ENCODE assay signal across 8 cellular contexts in genomic region chr20:3202965-3203314, GRCh38. TPM values are rescaled to one million over a fixed set of nuclear protein-coding genes. Genes with fewer than 3 reads are reported as not detected.
DNase-seq lines count a peak whose midpoint lies in the region; ATAC-seq lines count a peak whose summit lies in the region.

No MANE protein-coding gene starts in this region.

- intact Hi-C loops in activated T-helper 2 cell treated with anti-CD3 and anti-CD28 coated beads, Interferon-gamma antibody, Interleukin-2, Interleukin-4, amounts not matched to agents 10 μg/mL and 5 μg/mL and 100 μg/mL, durations not matched to agents 14 hours and 24 hours and 36 hours (cut with micrococcal nuclease), result no loop called here

- peak overlapping the region; percentile 54 for H3K4me3 Mint-ChIP-seq in T-helper 1 cell treated with Interleukin-12 subunit alpha and Interleukin-12 subunit beta and Interleukin-4 antibody, amounts not matched to agents 30 μg/mL and 1 μg/mL, for 36 hours
- peak overlapping the region; percentile 99 for H3K4me3 Mint-ChIP-seq in activated T-helper 2 cell treated with anti-CD3 and anti-CD28 coated beads, Interferon-gamma antibody, Interleukin-2, Interleukin-4, amounts not matched to agents 10 μg/mL and 5 μg/mL and 100 μg/mL, durations not matched to agents 14 hours and 24 hours and 36 hours (ENCODE audit: low read depth)
- peak overlapping the region; percentile 21 to 60 (median 44) for H3K4me3 Mint-ChIP-seq in immature natural killer cell

- peaks cover 12 to 19% of the 10 kb centered on the region in 2 donors for H3K36me3 ChIP-seq in stomach smooth muscle (ENCODE audit: control insufficient read depth in 2 of 2, insufficient read depth in 2 of 2, low read length in 2 of 2)

- H3K4me1 Mint-ChIP-seq in T-helper 1 cell treated with Interleukin-12 subunit alpha and Interleukin-12 subunit beta and Interleukin-4 antibody, amounts not matched to agents 30 μg/mL and 1 μg/mL, for 36 hours (ENCODE audit: low read depth), result peaks cover 9% of the 10 kb centered on the region
- peaks cover 11% of the 10 kb centered on the region for H3K4me1 Mint-ChIP-seq in activated T-helper 2 cell treated with anti-CD3 and anti-CD28 coated beads, Interferon-gamma antibody, Interleukin-2, Interleukin-4, amounts not matched to agents 10 μg/mL and 5 μg/mL and 100 μg/mL, durations not matched to agents 14 hours and 24 hours and 36 hours (ENCODE audit: low read depth)
- H3K4me1 Mint-ChIP-seq in immature natural killer cell, result peaks cover 18 to 19% of the 10 kb centered on the region in 2 donors

- H3K4me1 ChIP-seq in stomach smooth muscle (ENCODE audit: control insufficient read depth, insufficient read depth, low read length), result peaks cover 13% of the 10 kb centered on the region

- no peak for ATAC-seq in GM21619 (IDR thresholded peaks at IDR 0.05; ENCODE audit: unreplicated experiment)
- no peak for ATAC-seq in GM19395 (IDR thresholded peaks at IDR 0.05; ENCODE audit: unreplicated experiment)

- no peak overlapping the region for H3K27ac Mint-ChIP-seq in T-helper 1 cell treated with Interleukin-12 subunit alpha and Interleukin-12 subunit beta and Interleukin-4 antibody, amounts not matched to agents 30 μg/mL and 1 μg/mL, for 36 hours
- peak overlapping the region; percentile 98 for H3K27ac Mint-ChIP-seq in activated T-helper 2 cell treated with anti-CD3 and anti-CD28 coated beads, Interferon-gamma antibody, Interleukin-2, Interleukin-4, amounts not matched to agents 10 μg/mL and 5 μg/mL and 100 μg/mL, durations not matched to agents 14 hours and 24 hours and 36 hours
- peak overlapping the region in 3 of 6 donors; percentile 34 to 93 (median 91) for H3K27ac Mint-ChIP-seq in immature natural killer cell

- H3K36me3 Mint-ChIP-seq in T-helper 1 cell treated with Interleukin-12 subunit alpha and Interleukin-12 subunit beta and Interleukin-4 antibody, amounts not matched to agents 30 μg/mL and 1 μg/mL, for 36 hours (ENCODE audit: low read depth), result peaks cover 17% of the 10 kb centered on the region
- peaks cover 30% of the 10 kb centered on the region for H3K36me3 Mint-ChIP-seq in activated T-helper 2 cell treated with anti-CD3 and anti-CD28 coated beads, Interferon-gamma antibody, Interleukin-2, Interleukin-4, amounts not matched to agents 10 μg/mL and 5 μg/mL and 100 μg/mL, durations not matched to agents 14 hours and 24 hours and 36 hours (ENCODE audit: low read depth)
- H3K36me3 Mint-ChIP-seq in immature natural killer cell, result peaks cover 4 to 19% (median 9%) of the 10 kb centered on the region in 3 donors

- no peaks in the 10 kb centered on the region for H3K27me3 Mint-ChIP-seq in T-helper 1 cell treated with Interleukin-12 subunit alpha and Interleukin-12 subunit beta and Interleukin-4 antibody, amounts not matched to agents 30 μg/mL and 1 μg/mL, for 36 hours (ENCODE audit: low read depth)
- H3K27me3 Mint-ChIP-seq in activated T-helper 2 cell treated with anti-CD3 and anti-CD28 coated beads, Interferon-gamma antibody, Interleukin-2, Interleukin-4, amounts not matched to agents 10 μg/mL and 5 μg/mL and 100 μg/mL, durations not matched to agents 14 hours and 24 hours and 36 hours (ENCODE audit: low read depth), result no peaks in the 10 kb centered on the region
- H3K27me3 Mint-ChIP-seq in immature natural killer cell (ENCODE audit: low read depth in 3 of 3), result peaks cover 5 to 6% (median 6%) of the 10 kb centered on the region in 3 donors

- peak overlapping the region in 1 of 2 donors; percentile 98 for H3K4me3 ChIP-seq in stomach smooth muscle (ENCODE audit: low read length in 2 of 2)

- H3K9ac ChIP-seq in stomach smooth muscle (ENCODE audit: low read length in 2 of 2), result peak overlapping the region; percentile 90 to 94

- no peaks in the 10 kb centered on the region for H3K27me3 ChIP-seq in stomach smooth muscle (ENCODE audit: control insufficient read depth in 1 of 2, insufficient read depth in 2 of 2, low read length in 2 of 2)

- H3K9me3 Mint-ChIP-seq in T-helper 1 cell treated with Interleukin-12 subunit alpha and Interleukin-12 subunit beta and Interleukin-4 antibody, amounts not matched to agents 30 μg/mL and 1 μg/mL, for 36 hours, result no peaks in the 10 kb centered on the region
- no peaks in the 10 kb centered on the region for H3K9me3 Mint-ChIP-seq in activated T-helper 2 cell treated with anti-CD3 and anti-CD28 coated beads, Interferon-gamma antibody, Interleukin-2, Interleukin-4, amounts not matched to agents 10 μg/mL and 5 μg/mL and 100 μg/mL, durations not matched to agents 14 hours and 24 hours and 36 hours
- no peaks in the 10 kb centered on the region for H3K9me3 Mint-ChIP-seq in immature natural killer cell

- no peak overlapping the region for H3K27ac ChIP-seq in stomach smooth muscle (ENCODE audit: low read length)

- DNase-seq in T-helper 1 cell (no peak), immature natural killer cell (no peak), Kasumi-1 (lab: John Stamatoyannopoulos, UW) (no peak)
- no peak for DNase-seq in activated T-helper 2 cell treated with anti-CD3 and anti-CD28 coated beads, Interferon-gamma antibody, Interleukin-2, Interleukin-4, amounts not matched to agents 10 μg/mL and 5 μg/mL and 100 μg/mL, durations not matched to agents 14 hours and 24 hours and 36 hours (ENCODE audit: low spot score)

- H3K9me3 ChIP-seq in stomach smooth muscle (ENCODE audit: control insufficient read depth in 2 of 2, low read length in 2 of 2), result no peaks in the 10 kb centered on the region

RNA-seq across cellular contexts. Expression of gene DDRGK1, which starts 1.5 kb away (rescaled TPM):
- total RNA-seq in activated T-helper 2 cell treated with anti-CD3 and anti-CD28 coated beads, Interferon-gamma antibody, Interleukin-2, Interleukin-4, amounts not matched to agents 10 μg/mL and 5 μg/mL and 100 μg/mL, durations not matched to agents 14 hours and 24 hours and 36 hours, result 61.8 and 69.2 TPM in 2 replicates
- polyA plus RNA-seq in immature natural killer cell, result 10 to 100 TPM; 45.6 to 63.1 (median 48.0) TPM

RNA-seq across cellular contexts. Expression of gene ITPA, which starts 6.4 kb away (rescaled TPM):
- 84.5 and 87.8 TPM in 2 replicates for total RNA-seq in activated T-helper 2 cell treated with anti-CD3 and anti-CD28 coated beads, Interferon-gamma antibody, Interleukin-2, Interleukin-4, amounts not matched to agents 10 μg/mL and 5 μg/mL and 100 μg/mL, durations not matched to agents 14 hours and 24 hours and 36 hours
- polyA plus RNA-seq in immature natural killer cell, result 10 to 100 TPM; 75.0 to 84.5 (median 76.3) TPM

RNA-seq across cellular contexts. Expression of gene LZTS3, which starts 29.6 kb away (rescaled TPM):
- total RNA-seq in activated T-helper 2 cell treated with anti-CD3 and anti-CD28 coated beads, Interferon-gamma antibody, Interleukin-2, Interleukin-4, amounts not matched to agents 10 μg/mL and 5 μg/mL and 100 μg/mL, durations not matched to agents 14 hours and 24 hours and 36 hours, result 0.64 and 0.66 TPM in 2 replicates
- not detected for polyA plus RNA-seq in immature natural killer cell

RNA-seq across cellular contexts. Expression of gene SLC4A11, which starts 36.0 kb away (rescaled TPM):
- total RNA-seq in activated T-helper 2 cell treated with anti-CD3 and anti-CD28 coated beads, Interferon-gamma antibody, Interleukin-2, Interleukin-4, amounts not matched to agents 10 μg/mL and 5 μg/mL and 100 μg/mL, durations not matched to agents 14 hours and 24 hours and 36 hours, result 1.6 and 2.5 TPM in 2 replicates
- polyA plus RNA-seq in immature natural killer cell, result not detected

RNA-seq across cellular contexts. Expression of gene FASTKD5, which starts 43.3 kb away (rescaled TPM):
- 23.1 and 24.6 TPM in 2 replicates for total RNA-seq in activated T-helper 2 cell treated with anti-CD3 and anti-CD28 coated beads, Interferon-gamma antibody, Interleukin-2, Interleukin-4, amounts not matched to agents 10 μg/mL and 5 μg/mL and 100 μg/mL, durations not matched to agents 14 hours and 24 hours and 36 hours
- 10 to 100 TPM; 12.2 to 26.5 (median 20.5) TPM for polyA plus RNA-seq in immature natural killer cell

Comparison
In these comparisons a context has a peak if more than half of its experiments do, and no peak if none do; other contexts are left out.
1. H3K4me3 Mint-ChIP-seq: peak in every context shown above with its lines; median percentile 99 in activated T-helper 2 cell treated with anti-CD3 and anti-CD28 coated beads, Interferon-gamma antibody, Interleukin-2, Interleukin-4, amounts not matched to agents 10 μg/mL and 5 μg/mL and 100 μg/mL, durations not matched to agents 14 hours and 24 hours and 36 hours; 54 in T-helper 1 cell treated with Interleukin-12 subunit alpha and Interleukin-12 subunit beta and Interleukin-4 antibody, amounts not matched to agents 30 μg/mL and 1 μg/mL, for 36 hours; 44 in immature natural killer cell.